8 cellular contexts compared by ENCODE assay signal in the genomic region with DNA sequence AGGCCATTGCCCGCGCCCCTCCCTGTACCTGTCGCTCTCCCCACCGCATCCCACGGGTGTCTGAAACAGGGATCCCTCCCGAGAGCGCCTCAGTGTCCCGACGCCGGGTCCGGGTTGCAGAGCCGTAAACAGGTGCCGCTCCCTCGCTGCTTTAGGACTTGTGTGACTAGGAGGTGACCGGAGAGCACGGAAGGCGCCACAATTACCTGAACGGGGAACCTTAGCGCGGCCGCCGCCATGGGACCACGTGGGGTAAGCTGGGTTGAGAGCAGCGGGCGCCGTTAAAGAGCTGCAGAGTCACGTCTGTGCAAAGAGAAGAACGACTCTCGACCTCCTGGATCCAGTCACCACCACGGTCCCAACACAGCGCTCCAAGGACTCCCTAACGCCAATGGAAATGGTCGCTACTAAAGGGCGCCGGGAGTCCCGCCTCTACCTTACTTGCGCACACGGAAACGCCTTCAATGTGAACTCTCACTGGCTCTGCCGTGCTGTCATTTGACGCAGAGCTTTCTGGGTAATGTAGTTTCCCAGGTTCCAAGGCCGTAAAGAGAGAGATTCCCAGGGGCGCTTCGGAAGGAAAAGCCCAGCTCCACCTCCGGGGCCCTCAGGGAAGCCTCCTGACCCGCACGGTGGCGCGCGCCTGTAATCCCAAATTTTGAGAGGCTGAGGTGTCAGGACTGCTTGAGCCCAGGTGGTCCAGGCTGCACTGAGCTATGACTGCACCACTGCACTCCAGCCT. TPM values are rescaled to one million over a fixed set of nuclear protein-coding genes. Genes with fewer than 3 reads are reported as not detected.
DNase-seq lines count a peak whose midpoint lies in the region; ATAC-seq and TF ChIP-seq lines count a peak whose summit lies in the region.

A gene (minus strand): TSS at position 409 of the 742 bp plus-strand sequence. CDS start 170 bp downstream, at position 239.

- peak within 1 kb of the TSS; percentile 94 for H3K4me3 ChIP-seq in fibroblast of pulmonary artery (replicated peaks; ENCODE audit: low read depth, low read length)

- H3K27ac ChIP-seq in RWPE1 = peak within 1 kb of the TSS; percentile 71

- POLR2A ChIA-PET in RWPE1 (lab: Yijun Ruan, JAX; ENCODE audit: low non-redundant PET) = interaction anchor here (0.6 kb wide), 1 partner anchor 11 kb away, joined by 4 read pairs; no protein-coding TSS in a partner anchor

- peak; percentile 63 for ATAC-seq in GM21723 (IDR thresholded peaks at IDR 0.05; ENCODE audit: unreplicated experiment)
- ATAC-seq in natural killer cell treated with Interleukin-12 subunit alpha and Interleukin-12 subunit beta and Interleukin-15 and Interleukin-18, amount 100 ng/mL, for 72 hours = peak; percentile 88 to 91
- ATAC-seq in stimulated activated naive CD8-positive, alpha-beta T cell treated with anti-CD3 and anti-CD28 coated beads, Interleukin-15, Interleukin-2, amounts not matched to agents 100 U/mL and 50 U/mL, for 24 hours = peak; percentile 81

- peaks cover 37% of the 10 kb centered on the region for H3K4me1 Mint-ChIP-seq in activated T-helper 2 cell treated with anti-CD3 and anti-CD28 coated beads, Interferon-gamma antibody, Interleukin-2, Interleukin-4, amounts not matched to agents 10 μg/mL and 5 μg/mL and 100 μg/mL, durations not matched to agents 14 hours and 24 hours and 36 hours (ENCODE audit: low read depth)
- H3K4me1 Mint-ChIP-seq in natural killer cell treated with Interleukin-12 subunit alpha and Interleukin-12 subunit beta and Interleukin-15 and Interleukin-18, amount 100 ng/mL, for 72 hours (ENCODE audit: low read depth in 2 of 2) = peaks cover 33 to 46% of the 10 kb centered on the region in 2 donors

- intact Hi-C loops in activated T-helper 2 cell treated with anti-CD3 and anti-CD28 coated beads, Interferon-gamma antibody, Interleukin-2, Interleukin-4, amounts not matched to agents 10 μg/mL and 5 μg/mL and 100 μg/mL, durations not matched to agents 14 hours and 24 hours and 36 hours (cut with micrococcal nuclease) = loop anchor here (1.0 to 10.0 kb wide), 4 partner anchors 33 to 240 kb away; a partner anchor contains a TSS

- H3K27ac Mint-ChIP-seq in activated T-helper 2 cell treated with anti-CD3 and anti-CD28 coated beads, Interferon-gamma antibody, Interleukin-2, Interleukin-4, amounts not matched to agents 10 μg/mL and 5 μg/mL and 100 μg/mL, durations not matched to agents 14 hours and 24 hours and 36 hours = peak within 1 kb of the TSS; percentile 84
- peak within 1 kb of the TSS; percentile 85 to 95 for H3K27ac Mint-ChIP-seq in natural killer cell treated with Interleukin-12 subunit alpha and Interleukin-12 subunit beta and Interleukin-15 and Interleukin-18, amount 100 ng/mL, for 72 hours

- DNase-seq in DMS53 (lab: John Stamatoyannopoulos, UW) (peak; percentile 97), Kasumi-1 (lab: John Stamatoyannopoulos, UW) (peak; percentile 95 to 97), RWPE1 (ENCODE audit: low spot score) (peak; percentile 79), fibroblast of pulmonary artery (ENCODE audit: low read depth) (peak; percentile 94)
- peak; percentile 72 for DNase-seq in activated T-helper 2 cell treated with anti-CD3 and anti-CD28 coated beads, Interferon-gamma antibody, Interleukin-2, Interleukin-4, amounts not matched to agents 10 μg/mL and 5 μg/mL and 100 μg/mL, durations not matched to agents 14 hours and 24 hours and 36 hours (ENCODE audit: low spot score)
- peak; percentile 79 for DNase-seq in natural killer cell treated with Interleukin-12 subunit alpha and Interleukin-12 subunit beta and Interleukin-15 and Interleukin-18, amount 100 ng/mL, for 72 hours (ENCODE audit: low spot score)
- peak; percentile 72 for DNase-seq in stimulated activated naive CD8-positive, alpha-beta T cell treated with anti-CD3 and anti-CD28 coated beads, Interleukin-15, Interleukin-2, amounts not matched to agents 100 U/mL and 50 U/mL, for 24 hours

- H3K9me3 Mint-ChIP-seq in activated T-helper 2 cell treated with anti-CD3 and anti-CD28 coated beads, Interferon-gamma antibody, Interleukin-2, Interleukin-4, amounts not matched to agents 10 μg/mL and 5 μg/mL and 100 μg/mL, durations not matched to agents 14 hours and 24 hours and 36 hours = no peaks in the 10 kb centered on the region
- no peaks in the 10 kb centered on the region for H3K9me3 Mint-ChIP-seq in natural killer cell treated with Interleukin-12 subunit alpha and Interleukin-12 subunit beta and Interleukin-15 and Interleukin-18, amount 100 ng/mL, for 72 hours

- peaks cover 38% of the 10 kb centered on the region for H3K36me3 Mint-ChIP-seq in activated T-helper 2 cell treated with anti-CD3 and anti-CD28 coated beads, Interferon-gamma antibody, Interleukin-2, Interleukin-4, amounts not matched to agents 10 μg/mL and 5 μg/mL and 100 μg/mL, durations not matched to agents 14 hours and 24 hours and 36 hours (ENCODE audit: low read depth)
- H3K36me3 Mint-ChIP-seq in natural killer cell treated with Interleukin-12 subunit alpha and Interleukin-12 subunit beta and Interleukin-15 and Interleukin-18, amount 100 ng/mL, for 72 hours = peaks cover 4% of the 10 kb centered on the region

- CTCF ChIA-PET in RWPE1 (lab: Yijun Ruan, JAX) = no interaction called here

- TF ChIP-seq CTCF in RWPE1 (conservative IDR thresholded peaks at IDR 0.05; ENCODE audit: low read depth) (no peak), fibroblast of pulmonary artery (IDR thresholded peaks at IDR 0.05; ENCODE audit: low read length, missing control alignments) (no peak)

- H3K27me3 Mint-ChIP-seq in activated T-helper 2 cell treated with anti-CD3 and anti-CD28 coated beads, Interferon-gamma antibody, Interleukin-2, Interleukin-4, amounts not matched to agents 10 μg/mL and 5 μg/mL and 100 μg/mL, durations not matched to agents 14 hours and 24 hours and 36 hours (ENCODE audit: low read depth) = no peaks in the 10 kb centered on the region
- H3K27me3 Mint-ChIP-seq in natural killer cell treated with Interleukin-12 subunit alpha and Interleukin-12 subunit beta and Interleukin-15 and Interleukin-18, amount 100 ng/mL, for 72 hours = no peaks in the 10 kb centered on the region

- peak within 1 kb of the TSS; percentile 89 for H3K4me3 Mint-ChIP-seq in activated T-helper 2 cell treated with anti-CD3 and anti-CD28 coated beads, Interferon-gamma antibody, Interleukin-2, Interleukin-4, amounts not matched to agents 10 μg/mL and 5 μg/mL and 100 μg/mL, durations not matched to agents 14 hours and 24 hours and 36 hours (ENCODE audit: low read depth)
- peak within 1 kb of the TSS; percentile 97 for H3K4me3 Mint-ChIP-seq in natural killer cell treated with Interleukin-12 subunit alpha and Interleukin-12 subunit beta and Interleukin-15 and Interleukin-18, amount 100 ng/mL, for 72 hours

RNA-seq across cellular contexts. Expression of the gene that starts here (rescaled TPM):
- total RNA-seq in activated T-helper 2 cell treated with anti-CD3 and anti-CD28 coated beads, Interferon-gamma antibody, Interleukin-2, Interleukin-4, amounts not matched to agents 10 μg/mL and 5 μg/mL and 100 μg/mL, durations not matched to agents 14 hours and 24 hours and 36 hours = 7.2 and 8.5 TPM in 2 replicates
- 10 to 100 TPM in 1 of 2 donors, 1 to 10 TPM in 1; 6.8 to 10.9 TPM for total RNA-seq in natural killer cell treated with Interleukin-12 subunit alpha and Interleukin-12 subunit beta and Interleukin-15 and Interleukin-18, amount 100 ng/mL, for 72 hours

Comparison
In these comparisons a context has a peak if more than half of its experiments do, and no peak if none do; other contexts are left out.
1. Peak in every context shown above with its lines: DNase-seq, ATAC-seq, H3K4me3 ChIP-seq and H3K27ac ChIP-seq.